Comparison of ENCODE assay signal across 35 cellular contexts in the genomic region with DNA sequence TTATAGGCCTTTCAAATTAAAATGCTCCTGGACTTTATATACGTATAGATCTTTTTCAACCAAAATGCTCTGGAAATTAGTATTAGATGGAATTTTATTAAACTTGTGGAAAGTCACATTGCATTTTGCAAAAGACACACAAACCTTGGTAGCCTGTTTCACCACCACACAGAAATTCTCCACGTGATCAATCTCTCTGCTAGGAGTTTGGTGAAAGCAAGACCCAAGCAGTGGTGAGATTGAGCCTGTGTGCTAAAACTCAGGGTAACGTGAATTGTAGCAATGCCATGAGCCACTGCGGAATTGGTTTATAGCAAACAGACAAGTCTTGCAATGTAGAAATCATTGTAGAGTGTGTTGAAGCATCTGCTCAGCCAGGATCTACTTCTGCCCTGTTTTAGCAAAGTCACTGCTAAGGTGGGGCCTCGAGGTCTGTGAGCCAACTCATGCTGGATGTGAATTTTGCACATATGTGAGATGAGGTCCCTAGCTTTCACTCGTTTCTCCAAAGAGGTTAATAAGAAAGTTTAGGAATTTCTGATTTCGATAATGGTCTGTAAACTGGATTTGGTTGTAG.
"Had no signal": no experiment of that assay in that cellular context is flagged by ENCODE, and none has a peak within 500 bp of the region (broad histone marks: within the 10 kb centered on the region; RNA-seq: fewer than 3 reads in every experiment).

No MANE protein-coding gene starts in this region.

- ATAC-seq: activated CD4-positive, CD25-positive, alpha-beta regulatory T cell treated with anti-CD3 and anti-CD28 coated beads, Interleukin-2, amount 50 U/mL, for 24 hours; activated CD8-positive, alpha-beta T cell treated with anti-CD3 and anti-CD28 coated beads for 36 hours; activated naive CD8-positive, alpha-beta T cell treated with anti-CD3 and anti-CD28 coated beads, Interleukin-2, amount 50 U/mL, for 24 hours; esophagus mucosa had no signal

- H3K36me3 Mint-ChIP-seq: activated naive CD4-positive, alpha-beta T cell treated with anti-CD3 and anti-CD28 coated beads, Interleukin-2, amount 50 U/mL, for 24 hours; activated naive CD8-positive, alpha-beta T cell treated with anti-CD3 and anti-CD28 coated beads for 36 hours; brain had no signal

- H3K4me1 Mint-ChIP-seq: activated naive CD4-positive, alpha-beta T cell treated with anti-CD3 and anti-CD28 coated beads, Interleukin-2, amount 50 U/mL, for 24 hours had no signal

- H3K27ac ChIP-seq: adrenal gland, ascending aorta, breast epithelium, colonic mucosa, epithelial cell of prostate, VCaP had no signal

- H3K36me3 ChIP-seq: adrenal gland, breast epithelium, cardiac muscle cell, colonic mucosa had no signal

- H3K27me3 ChIP-seq: adrenal gland, ascending aorta, breast epithelium, cardiac muscle cell, colonic mucosa had no signal

- H3K4me1 ChIP-seq: adrenal gland, breast epithelium, colonic mucosa had no signal

- DNase-seq: activated B cell treated with CpG ODN at 0.5 μM for 24 hours; activated CD4-positive, alpha-beta T cell treated with anti-CD3 and anti-CD28 coated beads for 48 hours; activated CD4-positive, alpha-beta T cell treated with anti-CD3 and anti-CD28 coated beads, Interleukin-2, amount 50 U/mL, for 1 hour; activated CD4-positive, alpha-beta T cell treated with anti-CD3 and anti-CD28 coated beads, Interleukin-2, amount 50 U/mL, for 48 hours; activated CD8-positive, alpha-beta memory T cell treated with anti-CD3 and anti-CD28 coated beads for 24 hours; activated CD8-positive, alpha-beta T cell treated with anti-CD3 and anti-CD28 coated beads for 36 hours; activated effector memory CD4-positive, alpha-beta T cell treated with anti-CD3 and anti-CD28 coated beads, Interleukin-2, amount 50 U/mL, for 16 hours; activated naive CD4-positive, alpha-beta T cell treated with anti-CD3 and anti-CD28 coated beads for 36 hours; activated naive CD8-positive, alpha-beta T cell treated with anti-CD3 and anti-CD28 coated beads for 36 hours; activated naive CD8-positive, alpha-beta T cell treated with anti-CD3 and anti-CD28 coated beads, Interleukin-2, amount 50 U/mL, for 24 hours; activated T-cell treated with anti-CD3 and anti-CD28 coated beads, Interleukin-2, amount 50 U/mL, for 1 hour; activated T-cell treated with anti-CD3 and anti-CD28 coated beads, Interleukin-2, amount 50 U/mL, for 48 hours; adrenal gland; amygdala; central memory CD4-positive, alpha-beta T cell; cerebellar nuclear complex; colonic mucosa; effector CD8-positive, alpha-beta T cell; foreskin fibroblast; T-helper 2 cell had no signal

- H3K27ac Mint-ChIP-seq: activated B cell treated with CpG ODN at 0.5 μM for 24 hours; activated CD8-positive, alpha-beta T cell treated with anti-CD3 and anti-CD28 coated beads for 36 hours; activated naive CD4-positive, alpha-beta T cell treated with anti-CD3 and anti-CD28 coated beads for 36 hours; activated naive CD4-positive, alpha-beta T cell treated with anti-CD3 and anti-CD28 coated beads, Interleukin-2, amount 50 U/mL, for 24 hours; activated naive CD8-positive, alpha-beta T cell treated with anti-CD3 and anti-CD28 coated beads for 36 hours; activated naive CD8-positive, alpha-beta T cell treated with anti-CD3 and anti-CD28 coated beads, Interleukin-2, amount 50 U/mL, for 24 hours; activated T-helper 1 cell treated with anti-CD3 and anti-CD28 coated beads, Interleukin-12 subunit alpha, Interleukin-12 subunit beta, Interleukin-2, Interleukin-4 antibody, amounts not matched to agents 30 ng/mL and 10 ng/mL and 1 ng/mL, durations not matched to agents 14 hours and 24 hours and 36 hours; activated T-helper 2 cell treated with anti-CD3 and anti-CD28 coated beads, Interferon-gamma antibody, Interleukin-2, Interleukin-4, amounts not matched to agents 10 μg/mL and 5 μg/mL and 100 μg/mL, durations not matched to agents 14 hours and 24 hours and 36 hours; brain had no signal

- H3K4me3 Mint-ChIP-seq: activated B cell treated with CpG ODN at 0.5 μM for 24 hours; activated CD8-positive, alpha-beta T cell treated with anti-CD3 and anti-CD28 coated beads for 36 hours; activated naive CD4-positive, alpha-beta T cell treated with anti-CD3 and anti-CD28 coated beads for 36 hours; activated naive CD4-positive, alpha-beta T cell treated with anti-CD3 and anti-CD28 coated beads, Interleukin-2, amount 50 U/mL, for 24 hours; activated naive CD8-positive, alpha-beta T cell treated with anti-CD3 and anti-CD28 coated beads for 36 hours; activated naive CD8-positive, alpha-beta T cell treated with anti-CD3 and anti-CD28 coated beads, Interleukin-2, amount 50 U/mL, for 24 hours; activated T-helper 1 cell treated with anti-CD3 and anti-CD28 coated beads, Interleukin-12 subunit alpha, Interleukin-12 subunit beta, Interleukin-2, Interleukin-4 antibody, amounts not matched to agents 30 ng/mL and 10 ng/mL and 1 ng/mL, durations not matched to agents 14 hours and 24 hours and 36 hours; brain had no signal

- H3K27me3 Mint-ChIP-seq: activated naive CD4-positive, alpha-beta T cell treated with anti-CD3 and anti-CD28 coated beads, Interleukin-2, amount 50 U/mL, for 24 hours had no signal

- H3K9me3 ChIP-seq: adrenal gland, ascending aorta, breast epithelium, colonic mucosa had no signal

- FAIRE-seq: endometrium, endothelial cell of umbilical vein, frontal cortex, TTC549 had no signal

- H3K4me3 ChIP-seq: adrenal gland, ascending aorta, breast epithelium, cardiac muscle cell, colonic mucosa had no signal

- H3K9me3 Mint-ChIP-seq: activated B cell treated with CpG ODN at 0.5 μM for 24 hours; activated CD8-positive, alpha-beta T cell treated with anti-CD3 and anti-CD28 coated beads for 36 hours; activated naive CD4-positive, alpha-beta T cell treated with anti-CD3 and anti-CD28 coated beads for 36 hours; activated naive CD4-positive, alpha-beta T cell treated with anti-CD3 and anti-CD28 coated beads, Interleukin-2, amount 50 U/mL, for 24 hours; activated naive CD8-positive, alpha-beta T cell treated with anti-CD3 and anti-CD28 coated beads for 36 hours; activated T-helper 1 cell treated with anti-CD3 and anti-CD28 coated beads, Interleukin-12 subunit alpha, Interleukin-12 subunit beta, Interleukin-2, Interleukin-4 antibody, amounts not matched to agents 30 ng/mL and 10 ng/mL and 1 ng/mL, durations not matched to agents 14 hours and 24 hours and 36 hours; activated T-helper 2 cell treated with anti-CD3 and anti-CD28 coated beads, Interferon-gamma antibody, Interleukin-2, Interleukin-4, amounts not matched to agents 10 μg/mL and 5 μg/mL and 100 μg/mL, durations not matched to agents 14 hours and 24 hours and 36 hours; brain had no signal
